Comparison of ENCODE assay signal across 8 cellular contexts in the genomic region with DNA sequence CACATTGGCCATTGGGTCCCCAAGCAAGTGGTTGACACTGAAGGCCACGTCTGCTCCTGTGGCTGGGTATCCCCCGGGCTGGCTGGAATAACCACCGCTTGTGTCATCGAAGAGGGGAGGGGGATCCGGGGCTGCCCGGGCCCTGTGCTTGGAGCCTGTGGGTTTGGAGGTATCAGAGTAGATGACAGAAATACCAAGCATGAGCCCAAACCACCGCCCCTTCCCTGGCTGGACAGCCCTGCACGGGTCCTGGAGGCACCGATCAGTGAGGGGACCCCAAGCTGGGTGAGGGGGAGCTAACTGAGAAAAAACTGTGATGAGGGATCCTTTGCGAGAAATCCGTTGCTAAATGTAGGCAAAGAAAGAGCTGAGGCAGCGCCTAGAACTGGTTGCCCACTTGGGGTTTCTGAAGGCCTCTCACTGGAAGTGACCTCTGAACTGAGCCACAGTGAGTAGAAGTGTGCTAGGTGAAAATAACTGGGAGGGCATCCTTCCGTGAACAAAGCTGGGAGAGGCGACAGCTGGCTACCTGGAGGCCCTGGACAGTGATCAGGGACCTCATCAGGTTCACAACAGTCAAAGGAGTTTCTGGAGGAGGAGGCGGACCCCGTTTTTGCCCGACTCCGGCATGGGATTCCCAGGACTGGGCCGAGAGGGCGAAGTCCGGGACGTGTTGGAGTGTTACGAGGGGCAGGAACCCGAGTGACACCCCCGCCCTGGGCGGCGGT. TPM values are rescaled to one million over a fixed set of nuclear protein-coding genes. Genes with fewer than 3 reads are reported as not detected.
DNase-seq lines count a peak whose midpoint lies in the region; ATAC-seq and TF ChIP-seq lines count a peak whose summit lies in the region.

No MANE protein-coding gene starts in this region.

- TF ChIP-seq CTCF in fibroblast of pulmonary artery (IDR thresholded peaks at IDR 0.05; ENCODE audit: low read length, missing control alignments) (no peak), prostate gland (IDR thresholded peaks at IDR 0.05) (no peak)

- H3K4me3 ChIP-seq in fibroblast of pulmonary artery (replicated peaks; ENCODE audit: low read depth, low read length): peak overlapping the region; percentile 91
- peak overlapping the region; percentile 67 to 86 for H3K4me3 ChIP-seq in prostate gland

- peaks cover 26% of the 10 kb centered on the region for H3K27me3 Mint-ChIP-seq in activated CD8-positive, alpha-beta memory T cell treated with anti-CD3 and anti-CD28 coated beads, Interleukin-2, amount 10 ng/mL, durations not matched to agents 7 days and 5 days

- no peaks in the 10 kb centered on the region for H3K9me3 Mint-ChIP-seq in activated CD8-positive, alpha-beta memory T cell treated with anti-CD3 and anti-CD28 coated beads, Interleukin-2, amount 10 ng/mL, durations not matched to agents 7 days and 5 days (ENCODE audit: low read depth)

- no peak for ATAC-seq in activated CD8-positive, alpha-beta memory T cell treated with anti-CD3 and anti-CD28 coated beads, Interleukin-2, amount 10 ng/mL, durations not matched to agents 7 days and 5 days
- peak; percentile 10 for ATAC-seq in SK-N-SH treated with all-trans-retinoic acid at 6 μM for 48 hours
- no peak for ATAC-seq in HG02885 (IDR thresholded peaks at IDR 0.05; ENCODE audit: poor library complexity, unreplicated experiment)

- peaks cover 41% of the 10 kb centered on the region for H3K4me1 Mint-ChIP-seq in activated CD8-positive, alpha-beta memory T cell treated with anti-CD3 and anti-CD28 coated beads, Interleukin-2, amount 10 ng/mL, durations not matched to agents 7 days and 5 days

- peak overlapping the region; percentile 86 to 90 for H3K27ac ChIP-seq in prostate gland

- no peak for DNase-seq in activated CD8-positive, alpha-beta memory T cell treated with anti-CD3 and anti-CD28 coated beads, Interleukin-2, amount 10 ng/mL, durations not matched to agents 7 days and 5 days
- DNase-seq in activated CD8-positive, alpha-beta memory T cell treated with anti-CD3 and anti-CD28 coated beads, Interleukin-2, amount 50 U/mL, for 4 hours: no peak
- DNase-seq in fibroblast of pulmonary artery (ENCODE audit: low read depth) (no peak), prostate gland (ENCODE audit: low spot score) (no peak), mucosa of gallbladder (ENCODE audit: low spot score) (no peak), NCI-H2029 treated with DMSO at 0.1 percent for 48 hours (lab: John Stamatoyannopoulos, UW) (no peak)

- no peaks in the 10 kb centered on the region for H3K9me3 ChIP-seq in prostate gland

- CTCF ChIA-PET in activated CD8-positive, alpha-beta memory T cell treated with anti-CD3 and anti-CD28 coated beads, Interleukin-2, amount 10 ng/mL, durations not matched to agents 7 days and 5 days (lab: Charles Lee): interaction anchor here (0.7 to 8.5 kb wide), 24 partner anchors 8 to 244 kb away, joined by 3 to 75 read pairs (median 4); partner anchors contain the start of genes MRPL11 and RIN1

- peak overlapping the region; percentile 89 for H3K27ac Mint-ChIP-seq in activated CD8-positive, alpha-beta memory T cell treated with anti-CD3 and anti-CD28 coated beads, Interleukin-2, amount 10 ng/mL, durations not matched to agents 7 days and 5 days

- H3K4me1 ChIP-seq in prostate gland (replicated peaks): peaks cover 16% of the 10 kb centered on the region

- H3K36me3 ChIP-seq in prostate gland: no peaks in the 10 kb centered on the region

- peak overlapping the region; percentile 91 for H3K4me3 Mint-ChIP-seq in activated CD8-positive, alpha-beta memory T cell treated with anti-CD3 and anti-CD28 coated beads, Interleukin-2, amount 10 ng/mL, durations not matched to agents 7 days and 5 days

- TF ChIP-seq POLR2A in prostate gland (IDR thresholded peaks at IDR 0.05): no peak

- no peaks in the 10 kb centered on the region for H3K27me3 ChIP-seq in prostate gland (replicated peaks; ENCODE audit: insufficient read depth)

- H3K36me3 Mint-ChIP-seq in activated CD8-positive, alpha-beta memory T cell treated with anti-CD3 and anti-CD28 coated beads, Interleukin-2, amount 10 ng/mL, durations not matched to agents 7 days and 5 days: no peaks in the 10 kb centered on the region

- intact Hi-C loops in prostate gland (cut with DNase I): no loop called here

- 11% methylated on average over 27 of the region's 27 CpGs for WGBS in prostate gland

TF ChIP-seq in SK-N-SH treated with all-trans-retinoic acid at 6 μM for 48 hours, 23 proteins besides CTCF, POLR2A, EP300 and RAD21:
- TF ChIP-seq ZFP3 (CRISPR knock-in tag; IDR thresholded peaks at IDR 0.05) (no peak), BACH2 (CRISPR knock-in tag; IDR thresholded peaks at IDR 0.05; ENCODE audit: borderline replicate concordance) (no peak), ZNF70 (CRISPR knock-in tag; IDR thresholded peaks at IDR 0.05) (no peak), ARNTL (CRISPR knock-in tag; IDR thresholded peaks at IDR 0.05; ENCODE audit: borderline replicate concordance, low read depth) (no peak)

RNA-seq across cellular contexts. Expression of gene YIF1A, which starts 0.6 kb away (rescaled TPM):
- total RNA-seq in activated CD8-positive, alpha-beta memory T cell treated with anti-CD3 and anti-CD28 coated beads, Interleukin-2, amount 10 ng/mL, durations not matched to agents 7 days and 5 days: 10 to 100 TPM; 56.5 to 73.9 TPM
- total RNA-seq in prostate gland (100 to 1,000 TPM in 1 of 2 donors, 10 to 100 TPM in 1; 92.6 to 112 TPM), mucosa of gallbladder (103 TPM)

RNA-seq across cellular contexts. Expression of gene TMEM151A, which starts 3.4 kb away (rescaled TPM):
- total RNA-seq in activated CD8-positive, alpha-beta memory T cell treated with anti-CD3 and anti-CD28 coated beads, Interleukin-2, amount 10 ng/mL, durations not matched to agents 7 days and 5 days: not detected
- total RNA-seq in prostate gland (under 1 TPM; 0.17 to 0.50 TPM), mucosa of gallbladder (61.6 TPM)

RNA-seq across cellular contexts. Expression of gene CNIH2, which starts 10.3 kb away (rescaled TPM):
- 1 to 10 TPM; 1.1 to 1.2 TPM for total RNA-seq in activated CD8-positive, alpha-beta memory T cell treated with anti-CD3 and anti-CD28 coated beads, Interleukin-2, amount 10 ng/mL, durations not matched to agents 7 days and 5 days
- total RNA-seq in prostate gland (1 to 10 TPM in 1 of 2 donors, not detected in 1; 3.6 TPM), mucosa of gallbladder (1.1 TPM)

RNA-seq across cellular contexts. Expression of gene RAB1B, which starts 19.9 kb away (rescaled TPM):
- total RNA-seq in activated CD8-positive, alpha-beta memory T cell treated with anti-CD3 and anti-CD28 coated beads, Interleukin-2, amount 10 ng/mL, durations not matched to agents 7 days and 5 days: 100 to 1,000 TPM; 146 to 155 TPM
- 100 to 1,000 TPM; 140 to 166 TPM for total RNA-seq in prostate gland
- total RNA-seq in mucosa of gallbladder: 187 TPM

RNA-seq across cellular contexts. Expression of gene CD248, which starts 28.5 kb away (rescaled TPM):
- 10 to 100 TPM; 16.8 to 35.5 TPM for total RNA-seq in activated CD8-positive, alpha-beta memory T cell treated with anti-CD3 and anti-CD28 coated beads, Interleukin-2, amount 10 ng/mL, durations not matched to agents 7 days and 5 days
- total RNA-seq in prostate gland (1 to 10 TPM; 1.9 to 7.3 TPM), mucosa of gallbladder (34.7 TPM)

Comparison
In these comparisons a context has a peak if more than half of its experiments do, and no peak if none do; other contexts are left out.
1. RNA of gene TMEM151A, which starts 3.4 kb away (total RNA-seq): 61.6 TPM in mucosa of gallbladder (single experiment); 0.17 to 0.50 TPM in prostate gland and not detected in activated CD8-positive, alpha-beta memory T cell treated with anti-CD3 and anti-CD28 coated beads, Interleukin-2, amount 10 ng/mL, durations not matched to agents 7 days and 5 days; every median in the first group is over 10 times any median in the second.